15 cellular contexts compared by ENCODE assay signal in the genomic region with DNA sequence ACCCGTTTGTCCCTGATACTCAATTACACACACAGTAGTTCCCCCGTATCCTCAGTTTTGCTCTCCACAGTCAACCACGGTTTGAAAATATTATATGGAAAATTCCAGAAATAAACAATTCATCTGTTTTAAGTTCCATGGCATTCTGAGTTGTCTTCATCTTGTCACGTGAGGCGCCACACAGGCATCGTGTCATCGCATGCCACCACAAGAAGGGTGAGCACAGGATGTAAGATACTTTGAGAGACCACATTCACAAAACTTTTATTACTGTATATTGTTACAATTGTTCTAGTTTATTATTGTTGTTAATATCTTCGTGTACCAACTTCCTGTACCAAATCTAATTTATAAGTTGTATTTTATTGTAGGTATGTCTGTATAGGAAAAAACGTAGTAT.
"Had no signal": no experiment of that assay in that cellular context is flagged by ENCODE, and none has a peak within 500 bp of the region (broad histone marks: within the 10 kb centered on the region; RNA-seq: fewer than 3 reads in every experiment).

No MANE protein-coding gene starts in this region.

- DNase-seq: activated CD4-positive, alpha-beta memory T cell treated with anti-CD3 and anti-CD28 coated beads, Interleukin-2, amount 10 ng/mL, durations not matched to agents 7 days and 5 days; activated CD4-positive, CD25-positive, alpha-beta regulatory T cell treated with anti-CD3 and anti-CD28 coated beads, Interleukin-2, amount 50 U/mL, for 72 hours; activated effector memory CD4-positive, alpha-beta T cell treated with Interleukin-2 at 50 U/mL for 16 hours; amniotic stem cell; colonic mucosa; esophagus squamous epithelium; mammary epithelial cell; mucosa of descending colon; nucleus accumbens; SK-N-SH; stimulated activated CD4-positive, alpha-beta T cell treated with anti-CD3 and anti-CD28 coated beads, Interleukin-2, amount 100 ng/mL, for 48 hours; stimulated activated naive B cell treated with anti-CD40 and anti-IgM and Interleukin-4, amounts not matched to agents 10 μg/mL and 1 μg/mL and 100 μg/mL, for 72 hours; T-helper 1 cell; transverse colon had no signal

- H3K9me3 Mint-ChIP-seq: activated CD4-positive, alpha-beta memory T cell treated with anti-CD3 and anti-CD28 coated beads, Interleukin-2, amount 10 ng/mL, durations not matched to agents 7 days and 5 days; stimulated activated naive B cell treated with anti-CD40 and anti-IgM and Interleukin-4, amounts not matched to agents 10 μg/mL and 1 μg/mL and 100 μg/mL, for 72 hours had no signal

- H3K27me3 Mint-ChIP-seq: activated CD4-positive, alpha-beta memory T cell treated with anti-CD3 and anti-CD28 coated beads, Interleukin-2, amount 10 ng/mL, durations not matched to agents 7 days and 5 days; stimulated activated naive B cell treated with anti-CD40 and anti-IgM and Interleukin-4, amounts not matched to agents 10 μg/mL and 1 μg/mL and 100 μg/mL, for 72 hours had no signal

- H3K4me1 Mint-ChIP-seq: nephron had no signal

- H3K4me3 Mint-ChIP-seq: activated CD4-positive, alpha-beta memory T cell treated with anti-CD3 and anti-CD28 coated beads, Interleukin-2, amount 10 ng/mL, durations not matched to agents 7 days and 5 days; nephron; stimulated activated naive B cell treated with anti-CD40 and anti-IgM and Interleukin-4, amounts not matched to agents 10 μg/mL and 1 μg/mL and 100 μg/mL, for 72 hours had no signal

- ATAC-seq: mucosa of descending colon; stimulated activated naive B cell treated with anti-CD40 and anti-IgM and Interleukin-4, amounts not matched to agents 10 μg/mL and 1 μg/mL and 100 μg/mL, for 72 hours had no signal

- H3K27ac Mint-ChIP-seq: activated CD4-positive, alpha-beta memory T cell treated with anti-CD3 and anti-CD28 coated beads, Interleukin-2, amount 10 ng/mL, durations not matched to agents 7 days and 5 days; nephron; stimulated activated naive B cell treated with anti-CD40 and anti-IgM and Interleukin-4, amounts not matched to agents 10 μg/mL and 1 μg/mL and 100 μg/mL, for 72 hours had no signal
